In the genomic region with DNA sequence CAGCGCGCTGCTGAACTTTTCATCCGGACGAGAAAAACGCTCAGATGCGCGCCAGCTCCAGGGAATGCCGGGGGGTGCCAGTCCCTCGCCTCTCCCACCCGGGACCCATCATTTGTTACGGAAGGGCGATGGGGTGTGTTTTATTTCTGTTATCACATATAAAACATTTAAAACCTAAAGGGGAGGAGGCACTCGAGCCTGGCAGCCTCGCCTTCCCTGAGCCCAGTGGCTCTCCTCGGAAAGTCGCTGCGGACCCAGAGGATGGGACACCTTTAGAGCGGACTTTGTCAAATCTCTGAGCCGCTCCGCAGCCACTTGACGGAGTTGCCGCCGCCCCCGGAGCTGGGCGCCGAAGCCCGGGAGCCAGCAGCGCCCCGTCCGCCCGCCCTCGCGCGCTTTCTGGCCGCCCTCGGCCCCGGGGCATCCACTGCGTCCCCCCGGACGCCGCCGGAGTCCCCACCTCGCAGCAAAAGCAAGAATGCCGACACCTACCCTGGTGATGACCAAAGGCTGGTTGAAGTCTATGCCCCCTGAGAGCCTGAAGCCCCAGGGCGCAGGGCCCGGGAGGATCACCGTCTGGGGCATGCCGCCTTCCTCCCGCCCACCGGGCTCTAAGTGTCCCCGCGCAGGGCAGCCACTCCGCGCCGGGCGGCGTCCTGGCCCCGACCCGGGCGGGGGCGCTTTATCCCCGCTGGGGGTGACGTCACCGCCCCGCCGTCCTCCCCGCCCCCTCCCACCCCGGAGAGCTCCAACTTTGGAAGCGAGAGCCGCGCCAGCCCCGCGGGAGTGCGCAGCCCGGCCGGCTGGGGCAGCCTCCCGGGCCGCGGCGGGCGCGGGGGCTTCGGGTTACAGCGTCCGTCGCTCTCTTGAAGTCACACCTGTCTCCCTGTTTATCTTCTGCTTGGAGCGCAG, we compare ENCODE assay signal across 8 cellular contexts.
A peak's percentile ranks its signal among the peaks of the same experiment; 100 is the strongest.
DNase-seq lines count a peak whose midpoint lies in the region; ATAC-seq and TF ChIP-seq lines count a peak whose summit lies in the region.

A gene with protein sequence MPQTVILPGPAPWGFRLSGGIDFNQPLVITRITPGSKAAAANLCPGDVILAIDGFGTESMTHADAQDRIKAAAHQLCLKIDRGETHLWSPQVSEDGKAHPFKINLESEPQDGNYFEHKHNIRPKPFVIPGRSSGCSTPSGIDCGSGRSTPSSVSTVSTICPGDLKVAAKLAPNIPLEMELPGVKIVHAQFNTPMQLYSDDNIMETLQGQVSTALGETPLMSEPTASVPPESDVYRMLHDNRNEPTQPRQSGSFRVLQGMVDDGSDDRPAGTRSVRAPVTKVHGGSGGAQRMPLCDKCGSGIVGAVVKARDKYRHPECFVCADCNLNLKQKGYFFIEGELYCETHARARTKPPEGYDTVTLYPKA (minus strand): TSS at position 658 of the 912 bp plus-strand sequence. CDS start 73 bp downstream, at position 585.

- H3K4me3 ChIP-seq in ACC112 (ENCODE audit: low read depth, low read length) (peak within 1 kb of the TSS; percentile 88), GM12875 (ENCODE audit: low read depth, low read length) (peak within 1 kb of the TSS; percentile 66)

- H3K4me3 Mint-ChIP-seq in stimulated activated naive B cell treated with anti-CD40 and anti-IgM and Interleukin-4, amounts not matched to agents 10 μg/mL and 1 μg/mL and 100 μg/mL, for 72 hours = peak within 1 kb of the TSS; percentile 65 to 69

- peaks cover 7% of the 10 kb centered on the region for H3K4me1 ChIP-seq in ACC112 (ENCODE audit: control insufficient read depth, insufficient read depth, low read length, unreplicated experiment)

- no peaks in the 10 kb centered on the region for H3K9me3 Mint-ChIP-seq in stimulated activated naive B cell treated with anti-CD40 and anti-IgM and Interleukin-4, amounts not matched to agents 10 μg/mL and 1 μg/mL and 100 μg/mL, for 72 hours

- H3K27ac ChIP-seq in ACC112 (ENCODE audit: low read depth, low read length) (no peak within 1 kb of the TSS), cingulate gyrus (ENCODE audit: low read depth, low read length) (peak within 1 kb of the TSS; percentile 54)

- peaks cover 0 to 5% of the 10 kb centered on the region in 2 donors for H3K4me1 Mint-ChIP-seq in stimulated activated naive B cell treated with anti-CD40 and anti-IgM and Interleukin-4, amounts not matched to agents 10 μg/mL and 1 μg/mL and 100 μg/mL, for 72 hours

- DNase-seq in NCI-H510A (lab: John Stamatoyannopoulos, UW) (peak; percentile 69), left kidney (ENCODE audit: low read depth, low spot score) (peak; percentile 90), RKO (ENCODE audit: low spot score) (no peak)
- no peak for DNase-seq in stimulated activated naive B cell treated with anti-CD40 and anti-IgM and Interleukin-4, amounts not matched to agents 10 μg/mL and 1 μg/mL and 100 μg/mL, for 72 hours

- H3K36me3 ChIP-seq in ACC112 (ENCODE audit: insufficient read depth, low read length) = no peaks in the 10 kb centered on the region

- peaks cover 19% of the 10 kb centered on the region; the same call in 1 of the 2 replicates for H3K27me3 ChIP-seq in ACC112 (ENCODE audit: insufficient read depth, low read length)

- peak; percentile 42 to 55 for ATAC-seq in stimulated activated naive B cell treated with anti-CD40 and anti-IgM and Interleukin-4, amounts not matched to agents 10 μg/mL and 1 μg/mL and 100 μg/mL, for 72 hours (replicated peaks)
- ATAC-seq in HG03108 (IDR thresholded peaks at IDR 0.05; ENCODE audit: unreplicated experiment) = no peak

- peaks cover 23 to 32% of the 10 kb centered on the region in 2 donors for H3K27me3 Mint-ChIP-seq in stimulated activated naive B cell treated with anti-CD40 and anti-IgM and Interleukin-4, amounts not matched to agents 10 μg/mL and 1 μg/mL and 100 μg/mL, for 72 hours

- no peaks in the 10 kb centered on the region for H3K36me3 Mint-ChIP-seq in stimulated activated naive B cell treated with anti-CD40 and anti-IgM and Interleukin-4, amounts not matched to agents 10 μg/mL and 1 μg/mL and 100 μg/mL, for 72 hours

- H3K79me2 ChIP-seq in ACC112 (ENCODE audit: control insufficient read depth, insufficient read depth, low read length, unreplicated experiment) = no peaks in the 10 kb centered on the region

- TF ChIP-seq CTCF in GM12875 (IDR thresholded peaks at IDR 0.05; ENCODE audit: borderline replicate concordance, insufficient read depth, low read depth, low read length) = no peak

- peak within 1 kb of the TSS; percentile 99 for H2AFZ ChIP-seq in ACC112 (ENCODE audit: low read length, unreplicated experiment)

- H3K27ac Mint-ChIP-seq in stimulated activated naive B cell treated with anti-CD40 and anti-IgM and Interleukin-4, amounts not matched to agents 10 μg/mL and 1 μg/mL and 100 μg/mL, for 72 hours = no peak within 1 kb of the TSS

Comparison
In these comparisons a context has a peak if more than half of its experiments do, and no peak if none do; other contexts are left out.
1. DNase-seq: peak in NCI-H510A (single experiment) and left kidney (single experiment); none in stimulated activated naive B cell treated with anti-CD40 and anti-IgM and Interleukin-4, amounts not matched to agents 10 μg/mL and 1 μg/mL and 100 μg/mL, for 72 hours (single experiment) and RKO (single experiment).